In genomic region chr13:68749801-68750200, GRCh38 we compare ENCODE assay signal across 17 cellular contexts.
DNase-seq lines count a peak whose midpoint lies in the region; ATAC-seq, FAIRE-seq and TF ChIP-seq lines count a peak whose summit lies in the region.
"Had no signal": no experiment of that assay in that cellular context is flagged by ENCODE, and none has a peak within 500 bp of the region (broad histone marks: within the 10 kb centered on the region; RNA-seq: fewer than 3 reads in every experiment).

No MANE protein-coding gene starts in this region.

- peak overlapping the region; percentile 63; the same call in 1 of the 2 replicates for H3K27ac ChIP-seq in Panc1 (ENCODE audit: low read length)
- H3K27ac ChIP-seq in neuronal stem cell (replicated peaks; ENCODE audit: low read length): no peak overlapping the region
- H3K27ac ChIP-seq: BLaER1 had no signal

- intact Hi-C loops in Panc1 (cut with micrococcal nuclease; ENCODE audit: unreplicated experiment): no loop called here

- H4K8ac ChIP-seq in neuronal stem cell (ENCODE audit: low read depth, low read length): no peak overlapping the region

- TF ChIP-seq CTCF in Panc1 (IDR thresholded peaks at IDR 0.05): no peak

- no peak for FAIRE-seq in urothelium cell line (lab: Jason Lieb, UNC)
- FAIRE-seq: GM12892, GM19239 had no signal

- no peak overlapping the region for H3K9ac ChIP-seq in neuronal stem cell (ENCODE audit: low read depth, low read length, poor library complexity)
- H3K9ac ChIP-seq: BLaER1 had no signal

- POLR2A ChIA-PET in Panc1 (lab: Charles Lee): no interaction called here

- ATAC-seq in Panc1: no peak
- no peak for ATAC-seq in HG03354 (IDR thresholded peaks at IDR 0.05; ENCODE audit: poor library complexity, severe bottlenecking, unreplicated experiment)
- ATAC-seq: HCT116 had no signal

- no peak overlapping the region for H3K14ac ChIP-seq in neuronal stem cell (ENCODE audit: low read length)

- H2BK15ac ChIP-seq in neuronal stem cell (ENCODE audit: low read length): no peak overlapping the region

- in situ Hi-C loops in Panc1 (cut with HindIII; ENCODE audit: low pct_unique_long_range_greater_than_20kb, low sequenced_read_pairs): no loop called here

- no peak overlapping the region for H4K91ac ChIP-seq in neuronal stem cell (ENCODE audit: low read depth, low read length, poor library complexity)

- DNase-seq in DMS53 (lab: John Stamatoyannopoulos, UW) (peak; percentile 9), DMS53 treated with DMSO at 0.1 percent for 48 hours (lab: John Stamatoyannopoulos, UW; ENCODE audit: unreplicated experiment) (no peak), Panc1 (ENCODE audit: low read depth, low spot score) (no peak), brain pericyte (ENCODE audit: low read depth, low spot score) (peak; percentile 0), neuronal stem cell (ENCODE audit: low spot score) (no peak), T-helper 9 cell (no peak), urothelium cell line (ENCODE audit: low spot score) (no peak)
- DNase-seq: 8988T; AML-193; Caco-2; CD8-positive, alpha-beta memory T cell; IMR-90 had no signal

- no peaks in the 10 kb centered on the region for H3K79me1 ChIP-seq in neuronal stem cell (ENCODE audit: low read depth, low read length)

- H3K27me3 ChIP-seq in Panc1 (ENCODE audit: control insufficient read depth, insufficient read depth, low read length): no peaks in the 10 kb centered on the region
- H3K27me3 ChIP-seq in neuronal stem cell (ENCODE audit: control insufficient read depth in 3 of 3, insufficient read depth in 3 of 3, low read depth in 1 of 3, low read length in 3 of 3): no peaks in the 10 kb centered on the region
- H3K27me3 ChIP-seq: BLaER1 had no signal

- H3K36me3 ChIP-seq in Panc1 (ENCODE audit: control insufficient read depth, insufficient read depth, low read length) (no peaks in the 10 kb centered on the region), neuronal stem cell (replicated peaks in 1 of 2; ENCODE audit: control insufficient read depth in 2 of 2, insufficient read depth in 2 of 2, low read length in 2 of 2) (no peaks in the 10 kb centered on the region)
- H3K36me3 ChIP-seq: BLaER1 had no signal

- H3K4ac ChIP-seq in neuronal stem cell (ENCODE audit: low read length): no peak overlapping the region

- H2BK12ac ChIP-seq in neuronal stem cell (ENCODE audit: low read length): no peak overlapping the region

- no peak overlapping the region for H2BK120ac ChIP-seq in neuronal stem cell (ENCODE audit: low read depth, low read length)

- H3K18ac ChIP-seq in neuronal stem cell (ENCODE audit: low read length): no peak overlapping the region

- peaks cover 3% of the 10 kb centered on the region; the same call in 1 of the 2 replicates for H3K4me1 ChIP-seq in Panc1 (ENCODE audit: control insufficient read depth, insufficient read depth, low read length)
- no peaks in the 10 kb centered on the region for H3K4me1 ChIP-seq in neuronal stem cell (ENCODE audit: control insufficient read depth in 2 of 2, insufficient read depth in 1 of 2, low read depth in 1 of 2, low read length in 2 of 2)
- H3K4me1 ChIP-seq: BLaER1, Caco-2 had no signal

- H3K4me3 ChIP-seq in Panc1 (ENCODE audit: low read depth in 2 of 2, low read length in 2 of 2) (no peak overlapping the region), neuronal stem cell (ENCODE audit: low read length in 2 of 2) (no peak overlapping the region)
- H3K4me3 ChIP-seq: BLaER1 had no signal

- no peak overlapping the region for H2AK5ac ChIP-seq in neuronal stem cell (ENCODE audit: low read depth, low read length)

- H2BK5ac ChIP-seq in neuronal stem cell (ENCODE audit: low read length): no peak overlapping the region

- H3K4me2 ChIP-seq in neuronal stem cell (ENCODE audit: insufficient read depth, low read length, poor library complexity, severe bottlenecking): no peak overlapping the region
- H3K4me2 ChIP-seq: BLaER1 had no signal

- H3K9me3 ChIP-seq in Panc1 (ENCODE audit: control insufficient read depth, insufficient read depth, low read depth, low read length) (no peaks in the 10 kb centered on the region), neuronal stem cell (replicated peaks in 1 of 2; ENCODE audit: control insufficient read depth in 2 of 2, insufficient read depth in 1 of 2, low read depth in 1 of 2, low read length in 2 of 2) (no peaks in the 10 kb centered on the region)
- H3K9me3 ChIP-seq: BLaER1, Caco-2 had no signal

- CTCF ChIA-PET in Panc1 (lab: Charles Lee): no interaction called here

- peak overlapping the region; percentile 2 for H2AFZ ChIP-seq in neuronal stem cell (ENCODE audit: low read length)

- BruUV-seq in Panc1 (replicated peaks; lab: Mats Ljungman, UMichigan): no TSS peak

- no peak overlapping the region for H3K23ac ChIP-seq in neuronal stem cell (ENCODE audit: low read depth, low read length, poor library complexity)

Comparison
In these comparisons a context has a peak if more than half of its experiments do, and no peak if none do; other contexts are left out.
1. DNase-seq: peak in DMS53 (single experiment) and brain pericyte (single experiment); none in DMS53 treated with DMSO at 0.1 percent for 48 hours (single experiment), Panc1 (single experiment), neuronal stem cell (single experiment), T-helper 9 cell (single experiment) and urothelium cell line (single experiment).